Comparison of ENCODE assay signal across 1 cellular context in the genomic region with DNA sequence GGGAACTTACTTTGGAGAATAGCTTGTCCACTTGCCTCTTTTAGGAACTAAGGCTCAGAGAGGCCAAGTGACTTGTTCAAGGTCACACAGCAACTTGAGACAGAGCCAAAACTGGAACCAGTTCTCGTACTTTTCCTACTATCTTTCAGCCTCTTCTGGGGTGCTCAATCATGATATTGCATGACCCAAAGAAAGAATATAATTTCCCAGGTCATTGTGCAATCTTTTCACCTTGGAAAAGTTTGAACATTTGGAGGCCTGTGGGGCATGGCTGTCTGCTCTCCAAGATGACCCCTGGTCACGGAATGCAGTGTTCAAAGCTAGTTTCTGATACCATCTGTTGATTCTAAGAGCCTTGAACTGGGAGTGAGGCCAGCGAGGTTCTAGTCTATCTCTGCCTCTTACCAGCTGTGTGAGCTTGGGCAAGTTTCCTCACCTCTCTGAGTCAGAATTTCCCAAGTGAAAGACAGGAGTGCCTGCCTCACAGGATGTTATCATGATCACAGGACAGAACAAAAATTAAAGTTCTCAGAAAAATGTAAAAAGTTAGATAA.
A peak's percentile ranks its signal among the peaks of the same experiment; 100 is the strongest.
TF ChIP-seq lines count a peak whose summit lies in the region.

No MANE protein-coding gene starts in this region.

TF ChIP-seq in A549, 52 proteins besides CTCF, POLR2A, EP300 and RAD21 (continued from another document):
- TF ChIP-seq NFE2L2 (conservative IDR thresholded peaks at IDR 0.05; ENCODE audit: low read length) (no peak), CEBPB (IDR thresholded peaks at IDR 0.05) (peak in 1 of 2 experiments; percentile 70; a peak in 2 of 4 replicates), FOXS1 (CRISPR knock-in tag; IDR thresholded peaks at IDR 0.05) (no peak), EHF (CRISPR knock-in tag; IDR thresholded peaks at IDR 0.05) (no peak), RNF2 (IDR thresholded peaks at IDR 0.05; ENCODE audit: borderline replicate concordance, low read depth) (no peak), HOXA7 (CRISPR knock-in tag; IDR thresholded peaks at IDR 0.05) (no peak), ZC3H11A (IDR thresholded peaks at IDR 0.05) (no peak), ZFP36 (IDR thresholded peaks at IDR 0.05; ENCODE audit: borderline replicate concordance, partially characterized antibody) (peak; percentile 69), FOSB (CRISPR knock-in tag; IDR thresholded peaks at IDR 0.05) (no peak), CHD4 (IDR thresholded peaks at IDR 0.05; ENCODE audit: borderline replicate concordance) (peak; percentile 43; the same call in 1 of the 2 replicates), CBX8 (IDR thresholded peaks at IDR 0.05) (no peak), MYC (IDR thresholded peaks at IDR 0.05; ENCODE audit: borderline replicate concordance, low read length) (no peak), ZNF302 (CRISPR knock-in tag; IDR thresholded peaks at IDR 0.05) (no peak), SMC3 (IDR thresholded peaks at IDR 0.05) (no peak), GATA3 (IDR thresholded peaks at IDR 0.05; ENCODE audit: borderline replicate concordance) (peak; percentile 33; the same call in 1 of the 2 replicates), KDM1A (IDR thresholded peaks at IDR 0.05; ENCODE audit: low read depth) (peak; percentile 80; the same call in 1 of the 2 replicates), BHLHE40 (IDR thresholded peaks at IDR 0.05; ENCODE audit: low read depth, low read length) (no peak)
- TF ChIP-seq, protein P1, sequence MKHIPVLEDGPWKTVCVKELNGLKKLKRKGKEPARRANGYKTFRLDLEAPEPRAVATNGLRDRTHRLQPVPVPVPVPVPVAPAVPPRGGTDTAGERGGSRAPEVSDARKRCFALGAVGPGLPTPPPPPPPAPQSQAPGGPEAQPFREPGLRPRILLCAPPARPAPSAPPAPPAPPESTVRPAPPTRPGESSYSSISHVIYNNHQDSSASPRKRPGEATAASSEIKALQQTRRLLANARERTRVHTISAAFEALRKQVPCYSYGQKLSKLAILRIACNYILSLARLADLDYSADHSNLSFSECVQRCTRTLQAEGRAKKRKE (CRISPR knock-in tag; IDR thresholded peaks at IDR 0.05; ENCODE audit: low read depth), result no peak
- TF ChIP-seq, protein P2, sequence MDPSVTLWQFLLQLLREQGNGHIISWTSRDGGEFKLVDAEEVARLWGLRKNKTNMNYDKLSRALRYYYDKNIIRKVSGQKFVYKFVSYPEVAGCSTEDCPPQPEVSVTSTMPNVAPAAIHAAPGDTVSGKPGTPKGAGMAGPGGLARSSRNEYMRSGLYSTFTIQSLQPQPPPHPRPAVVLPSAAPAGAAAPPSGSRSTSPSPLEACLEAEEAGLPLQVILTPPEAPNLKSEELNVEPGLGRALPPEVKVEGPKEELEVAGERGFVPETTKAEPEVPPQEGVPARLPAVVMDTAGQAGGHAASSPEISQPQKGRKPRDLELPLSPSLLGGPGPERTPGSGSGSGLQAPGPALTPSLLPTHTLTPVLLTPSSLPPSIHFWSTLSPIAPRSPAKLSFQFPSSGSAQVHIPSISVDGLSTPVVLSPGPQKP (IDR thresholded peaks at IDR 0.05; ENCODE audit: low read depth, low read length), result no peak
- TF ChIP-seq, protein P3, sequence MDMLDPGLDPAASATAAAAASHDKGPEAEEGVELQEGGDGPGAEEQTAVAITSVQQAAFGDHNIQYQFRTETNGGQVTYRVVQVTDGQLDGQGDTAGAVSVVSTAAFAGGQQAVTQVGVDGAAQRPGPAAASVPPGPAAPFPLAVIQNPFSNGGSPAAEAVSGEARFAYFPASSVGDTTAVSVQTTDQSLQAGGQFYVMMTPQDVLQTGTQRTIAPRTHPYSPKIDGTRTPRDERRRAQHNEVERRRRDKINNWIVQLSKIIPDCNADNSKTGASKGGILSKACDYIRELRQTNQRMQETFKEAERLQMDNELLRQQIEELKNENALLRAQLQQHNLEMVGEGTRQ (IDR thresholded peaks at IDR 0.05), result no peak
- TF ChIP-seq, protein P4, sequence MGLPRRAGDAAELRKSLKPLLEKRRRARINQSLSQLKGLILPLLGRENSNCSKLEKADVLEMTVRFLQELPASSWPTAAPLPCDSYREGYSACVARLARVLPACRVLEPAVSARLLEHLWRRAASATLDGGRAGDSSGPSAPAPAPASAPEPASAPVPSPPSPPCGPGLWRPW (IDR thresholded peaks at IDR 0.05), result no peak
- TF ChIP-seq, protein P5, sequence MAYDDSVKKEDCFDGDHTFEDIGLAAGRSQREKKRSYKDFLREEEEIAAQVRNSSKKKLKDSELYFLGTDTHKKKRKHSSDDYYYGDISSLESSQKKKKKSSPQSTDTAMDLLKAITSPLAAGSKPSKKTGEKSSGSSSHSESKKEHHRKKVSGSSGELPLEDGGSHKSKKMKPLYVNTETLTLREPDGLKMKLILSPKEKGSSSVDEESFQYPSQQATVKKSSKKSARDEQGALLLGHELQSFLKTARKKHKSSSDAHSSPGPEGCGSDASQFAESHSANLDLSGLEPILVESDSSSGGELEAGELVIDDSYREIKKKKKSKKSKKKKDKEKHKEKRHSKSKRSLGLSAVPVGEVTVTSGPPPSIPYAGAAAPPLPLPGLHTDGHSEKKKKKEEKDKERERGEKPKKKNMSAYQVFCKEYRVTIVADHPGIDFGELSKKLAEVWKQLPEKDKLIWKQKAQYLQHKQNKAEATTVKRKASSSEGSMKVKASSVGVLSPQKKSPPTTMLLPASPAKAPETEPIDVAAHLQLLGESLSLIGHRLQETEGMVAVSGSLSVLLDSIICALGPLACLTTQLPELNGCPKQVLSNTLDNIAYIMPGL (CRISPR knock-in tag; IDR thresholded peaks at IDR 0.05; ENCODE audit: borderline replicate concordance), result no peak
